13 cellular contexts compared by ENCODE assay signal in the genomic region with DNA sequence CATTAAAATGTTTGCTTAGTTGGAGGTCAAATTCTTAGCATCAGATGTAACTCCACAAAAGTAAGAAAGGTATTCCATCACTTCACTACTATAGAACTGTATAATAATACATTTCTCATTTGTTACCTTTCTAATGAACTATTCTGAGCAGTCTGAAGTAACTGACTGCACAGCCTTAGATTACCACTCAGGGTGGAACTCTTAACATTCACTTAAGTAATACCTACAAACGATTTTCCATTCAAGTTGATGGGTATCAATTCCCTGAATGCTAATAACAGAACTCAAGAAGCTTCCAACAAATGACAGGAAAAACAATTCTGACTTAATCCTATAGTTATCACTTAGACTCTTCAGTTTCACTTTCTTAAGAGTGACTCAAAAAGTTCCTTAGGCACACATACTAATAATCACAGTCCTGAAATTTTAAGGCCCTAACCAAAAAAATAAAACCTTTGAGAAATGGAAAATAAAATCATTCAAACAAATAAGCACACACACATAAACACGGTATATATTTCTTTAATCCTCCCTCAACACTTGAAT. TPM values are rescaled to one million over a fixed set of nuclear protein-coding genes. Genes with fewer than 3 reads are reported as not detected.
A peak's percentile ranks its signal among the peaks of the same experiment; 100 is the strongest.
DNase-seq lines count a peak whose midpoint lies in the region; ATAC-seq, FAIRE-seq and TF ChIP-seq lines count a peak whose summit lies in the region.
"Had no signal": no experiment of that assay in that cellular context is flagged by ENCODE, and none has a peak within 500 bp of the region (broad histone marks: within the 10 kb centered on the region; RNA-seq: fewer than 3 reads in every experiment).

No MANE protein-coding gene starts in this region.

- in situ Hi-C loops in K562 (cut with MboI), result no loop called here

- TF ChIP-seq EP300 in K562 (IDR thresholded peaks at IDR 0.05; ENCODE audit: low read length) (no peak), stomach (IDR thresholded peaks at IDR 0.05) (no peak)

- no TSS peak for BruUV-seq in K562 (replicated peaks; lab: Mats Ljungman, UMichigan)

- H3K27me3 Mint-ChIP-seq in activated T-cell treated with anti-CD3 and anti-CD28 coated beads, Interleukin-2, amount 50 U/mL, for 72 hours (ENCODE audit: low read depth), result no peaks in the 10 kb centered on the region

- H3K27ac Mint-ChIP-seq in activated T-cell treated with anti-CD3 and anti-CD28 coated beads, Interleukin-2, amount 50 U/mL, for 72 hours, result peak overlapping the region; percentile 98

- H3K4me2 ChIP-seq in K562 (ENCODE audit: insufficient read depth, low read length), result no peak overlapping the region

- no peak overlapping the region for H2AFZ ChIP-seq in K562 (ENCODE audit: low read depth, low read length)

- intact Hi-C loops in K562 (cut with micrococcal nuclease), result no loop called here
- intact Hi-C loops in kidney (cut with DNase I), result no loop called here
- intact Hi-C loops in stomach (cut with DNase I; ENCODE audit: low total_unique reads), result no loop called here

- POLR2A ChIA-PET in K562 (lab: Yijun Ruan, JAX), result interaction anchor here (1.0 kb wide), 1 partner anchor 13 kb away, joined by 5 read pairs; no protein-coding TSS in a partner anchor

- peaks cover 5% of the 10 kb centered on the region; the same call in 1 of the 2 replicates for H4K20me1 ChIP-seq in K562 (replicated peaks; ENCODE audit: control insufficient read depth, insufficient read depth, low read length)

- no peak for TF ChIP-seq RAD21 in K562 (CRISPR knock-in tag; conservative IDR thresholded peaks at IDR 0.05 in 1 of 2, IDR thresholded peaks at IDR 0.05 in 1 of 2)

- no peak for DNase-seq in activated T-cell treated with anti-CD3 and anti-CD28 coated beads, Interleukin-2, amount 50 U/mL, for 72 hours
- no peak for DNase-seq in activated T-cell treated with anti-CD3 and anti-CD28 coated beads for 4 hours
- DNase-seq in K562 (ENCODE audit: extremely low read depth in 1 of 4, low spot score in 3 of 4), result no peak
- no peak for DNase-seq in stimulated activated naive CD8-positive, alpha-beta T cell treated with anti-CD3 and anti-CD28 coated beads, Interleukin-15, Interleukin-2, amounts not matched to agents 100 U/mL and 50 U/mL, for 24 hours
- no peak for DNase-seq in kidney
- DNase-seq in stomach, result no peak
- DNase-seq in hypothalamus (lab: John Stamatoyannopoulos, UW), result no peak
- DNase-seq: activated gamma-delta T cell; effector memory CD4-positive, alpha-beta T cell; heart right ventricle; NCI-H2081 had no signal

- H3K9me1 ChIP-seq in K562 (ENCODE audit: control insufficient read depth, insufficient read depth, low read length), result no peaks in the 10 kb centered on the region

- H3K4me1 Mint-ChIP-seq in activated T-cell treated with anti-CD3 and anti-CD28 coated beads, Interleukin-2, amount 50 U/mL, for 72 hours (ENCODE audit: low read depth), result peaks cover 57% of the 10 kb centered on the region

- H3K4me1 ChIP-seq in K562 (replicated peaks in 1 of 2; ENCODE audit: control insufficient read depth in 2 of 2, insufficient read depth in 2 of 2, low read length in 2 of 2), result no peaks in the 10 kb centered on the region
- no peaks in the 10 kb centered on the region for H3K4me1 ChIP-seq in kidney (ENCODE audit: control insufficient read depth in 1 of 2, insufficient read depth in 1 of 2, low read depth in 1 of 2, low read length in 2 of 2)
- H3K4me1 ChIP-seq in stomach, result peaks cover 0 to 54% (median 22%) of the 10 kb centered on the region in 4 donors

- CTCF ChIA-PET in K562 (lab: Yijun Ruan, JAX; ENCODE audit: low intra/inter-chr PET ratio), result no interaction called here

- TF ChIP-seq CTCF in K562 (IDR thresholded peaks at IDR 0.05 in 2 of 3, conservative IDR thresholded peaks at IDR 0.05 in 1 of 3; ENCODE audit: insufficient read depth in 2 of 3, low read depth in 1 of 3, low read length in 3 of 3) (no peak), kidney (IDR thresholded peaks at IDR 0.05; ENCODE audit: borderline replicate concordance, extremely low read depth, insufficient read depth) (no peak), stomach (IDR thresholded peaks at IDR 0.05) (no peak)

- H3K36me3 ChIP-seq in K562 (ENCODE audit: control insufficient read depth, insufficient read depth, low read length) (peaks cover 88% of the 10 kb centered on the region), kidney (ENCODE audit: control insufficient read depth in 1 of 2, insufficient read depth in 2 of 2, low read length in 2 of 2) (peaks cover 25 to 53% of the 10 kb centered on the region in 2 donors), stomach (peaks cover 38 to 94% (median 85%) of the 10 kb centered on the region in 4 donors)

- TF ChIP-seq POLR2A in K562 (conservative IDR thresholded peaks at IDR 0.05) (peak; percentile 34), stomach (IDR thresholded peaks at IDR 0.05) (no peak)

- no peaks in the 10 kb centered on the region for H3K9me3 Mint-ChIP-seq in activated T-cell treated with anti-CD3 and anti-CD28 coated beads, Interleukin-2, amount 50 U/mL, for 72 hours

- H3K9me3 ChIP-seq in K562 (replicated peaks; ENCODE audit: control insufficient read depth, insufficient read depth, low read depth, low read length) (no peaks in the 10 kb centered on the region), kidney (ENCODE audit: control insufficient read depth in 1 of 2, low read length in 2 of 2) (no peaks in the 10 kb centered on the region), stomach (no peaks in the 10 kb centered on the region)
- H3K9me3 ChIP-seq: heart right ventricle, right atrium auricular region had no signal

- no peak overlapping the region for H3K27ac ChIP-seq in K562 (ENCODE audit: extremely low read depth, low read depth, low read length)
- no peak overlapping the region for H3K27ac ChIP-seq in kidney (ENCODE audit: low read depth in 2 of 2, low read length in 2 of 2)
- no peak overlapping the region for H3K27ac ChIP-seq in stomach
- H3K27ac ChIP-seq: right atrium auricular region had no signal

- H3K27me3 ChIP-seq in K562 (ENCODE audit: control insufficient read depth in 2 of 2, insufficient read depth in 2 of 2, low read length in 2 of 2), result no peaks in the 10 kb centered on the region
- H3K27me3 ChIP-seq in stomach, result no peaks in the 10 kb centered on the region
- H3K27me3 ChIP-seq: heart right ventricle, right atrium auricular region had no signal

- H3K79me2 ChIP-seq in K562 (ENCODE audit: control insufficient read depth, insufficient read depth, low read length), result peaks cover 31% of the 10 kb centered on the region

- no peak for FAIRE-seq in K562 (lab: Jason Lieb, UNC)
- FAIRE-seq in kidney (lab: Jason Lieb, UNC), result no peak

- H3K4me3 Mint-ChIP-seq in activated T-cell treated with anti-CD3 and anti-CD28 coated beads, Interleukin-2, amount 50 U/mL, for 72 hours, result peak overlapping the region in 1 of 2 donors; percentile 62

- H3K9ac ChIP-seq in K562 (ENCODE audit: insufficient read depth in 1 of 2, low read depth in 2 of 2, low read length in 2 of 2) (no peak overlapping the region), kidney (ENCODE audit: low read length in 2 of 2) (no peak overlapping the region)

- H3K4me3 ChIP-seq in K562, result no peak overlapping the region
- H3K4me3 ChIP-seq in kidney (ENCODE audit: low read length in 2 of 2), result no peak overlapping the region
- no peak overlapping the region for H3K4me3 ChIP-seq in stomach
- H3K4me3 ChIP-seq: heart right ventricle, right atrium auricular region had no signal

- WGBS in K562 (ENCODE audit: insufficient coverage, low coverage, missing lambda C conversion rate), result 57% methylated on average over 2 of the region's 2 CpGs
- WGBS in stomach, 5 donors, result 45 to 63% (median 56%) methylated on average over 2 of the region's 2 CpGs

- H3K36me3 Mint-ChIP-seq in activated T-cell treated with anti-CD3 and anti-CD28 coated beads, Interleukin-2, amount 50 U/mL, for 72 hours (ENCODE audit: insufficient read depth in 2 of 2), result peaks cover 14 to 50% of the 10 kb centered on the region in 2 donors

- ATAC-seq in activated T-cell treated with anti-CD3 and anti-CD28 coated beads, Interleukin-2, amount 50 U/mL, for 72 hours (replicated peaks in 1 of 2), result peak; percentile 77 to 82
- ATAC-seq in HG03354 (IDR thresholded peaks at IDR 0.05; ENCODE audit: poor library complexity, severe bottlenecking, unreplicated experiment) (peak; percentile 55), K562 (peak; percentile 25)
- ATAC-seq in stimulated activated naive CD8-positive, alpha-beta T cell treated with anti-CD3 and anti-CD28 coated beads, Interleukin-15, Interleukin-2, amounts not matched to agents 100 U/mL and 50 U/mL, for 24 hours, result peak; percentile 58
- ATAC-seq: heart right ventricle had no signal

TF ChIP-seq in K562, 482 proteins besides CTCF, POLR2A, EP300 and RAD21 (continues in another document):
- TF ChIP-seq SUPT5H (IDR thresholded peaks at IDR 0.05) (peak; percentile 58), DDX20 (tag; IDR thresholded peaks at IDR 0.05; ENCODE audit: low read depth) (no peak), ARID2 (IDR thresholded peaks at IDR 0.05) (no peak), PHF8 (IDR thresholded peaks at IDR 0.05; ENCODE audit: borderline replicate concordance, low read length) (no peak), EWSR1 (IDR thresholded peaks at IDR 0.05; ENCODE audit: borderline replicate concordance, low read depth, partially characterized antibody) (peak; percentile 52), NFRKB (IDR thresholded peaks at IDR 0.05; ENCODE audit: low read depth) (no peak)

RNA-seq across cellular contexts. Expression of a gene that starts 20.9 kb away (rescaled TPM):
- 100 to 1,000 TPM; 255 to 265 TPM for total RNA-seq in activated T-cell treated with anti-CD3 and anti-CD28 coated beads, Interleukin-2, amount 50 U/mL, for 72 hours
- total RNA-seq in K562 (2011; cell fraction: chromatin; rRNA removed; ENCODE audit: low replicate concordance), result 121 and 345 TPM in 2 replicates
- total RNA-seq in K562 (2011; cell fraction: nucleolus; rRNA removed), result 98.2 and 123 TPM in 2 replicates
- 163 and 222 TPM in 2 replicates for total RNA-seq in K562 (2011; cell fraction: nucleoplasm; rRNA removed)
- total RNA-seq in K562 (2014; rRNA removed), result 157 and 160 TPM in 2 replicates
- 98.8 and 120 TPM in 2 replicates for total RNA-seq in K562 (2014; rRNA removed; fragmentation: Illumina TruSeq; extraction: Trizol)
- 135 and 147 TPM in 2 replicates for total RNA-seq in K562 (2015; rRNA removed; fragmentation: Illumina TruSeq; extraction: Trizol)
- 346 and 422 TPM in 2 replicates for total RNA-seq in K562 (2021)
- polyA plus RNA-seq in K562 (2011; rRNA removed), result 92.4 and 129 TPM in 2 replicates
- 36.9 and 58.0 TPM in 2 replicates for polyA plus RNA-seq in K562 (2011; cell fraction: cytosol; rRNA removed)
- 162 and 252 TPM in 2 replicates for polyA plus RNA-seq in K562 (2011; cell fraction: nucleus; rRNA removed)
- polyA plus RNA-seq in K562 (2012), result 291 and 588 TPM in 2 replicates
- polyA plus RNA-seq in K562 (2014; fragmentation: Illumina TruSeq; extraction: Trizol), result 851 and 955 TPM in 2 replicates
- polyA plus RNA-seq in K562 (2014; fragmentation: Nextera tagmentation; extraction: Ambion mirVana), result 100 to 1,000 TPM; 152 to 187 TPM
- 307 and 442 TPM in 2 replicates for polyA plus RNA-seq in K562 (2014; rRNA removed)
- 51.2 and 75.0 TPM in 2 replicates for polyA minus RNA-seq in K562 (2011; rRNA and poly(A)+ RNA removed)
- 73.1 and 75.2 TPM in 2 replicates for polyA minus RNA-seq in K562 (2011; cell fraction: cytosol; rRNA and poly(A)+ RNA removed)
- 54.7 and 85.6 TPM in 2 replicates for polyA minus RNA-seq in K562 (2011; cell fraction: nucleus; rRNA and poly(A)+ RNA removed)
- total RNA-seq in kidney, result 177 TPM
- polyA plus RNA-seq in kidney (ENCODE audit: insufficient read depth, low read depth, low replicate concordance), result 120 TPM
- total RNA-seq in stomach, result 100 to 1,000 TPM in 2 of 5 donors, 10 to 100 TPM in 3; 87.0 to 179 (median 95.7) TPM
- 100 to 1,000 TPM; 112 to 161 (median 143) TPM for polyA plus RNA-seq in stomach

Comparison
In these comparisons a context has a peak if more than half of its experiments do, and no peak if none do; other contexts are left out.
1. ATAC-seq: peak in every context shown above with its lines; median percentile 80 in activated T-cell treated with anti-CD3 and anti-CD28 coated beads, Interleukin-2, amount 50 U/mL, for 72 hours; 58 in stimulated activated naive CD8-positive, alpha-beta T cell treated with anti-CD3 and anti-CD28 coated beads, Interleukin-15, Interleukin-2, amounts not matched to agents 100 U/mL and 50 U/mL, for 24 hours; 55 in HG03354; 25 in K562.